ENCODE assay signal across 26 cellular contexts in the genomic region with DNA sequence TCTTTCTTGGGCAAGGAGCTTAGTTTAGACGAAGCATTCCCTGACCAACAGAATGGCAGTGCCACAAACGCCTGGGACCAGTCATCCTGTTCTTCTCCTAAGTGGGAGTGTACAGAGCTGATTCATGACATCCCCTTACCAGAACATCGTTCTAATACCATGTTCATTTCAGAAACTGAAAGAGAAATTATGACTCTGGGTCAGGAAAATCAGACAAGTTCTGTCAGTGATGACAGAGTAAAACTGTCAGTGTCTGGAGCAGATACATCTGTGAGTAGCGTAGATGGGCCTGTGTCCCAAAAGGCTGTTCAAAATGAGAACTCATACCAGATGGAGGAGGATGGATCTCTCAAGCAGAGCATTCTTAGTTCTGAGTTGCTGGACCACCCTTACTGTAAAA. TPM values are rescaled to one million over a fixed set of nuclear protein-coding genes. Genes with fewer than 3 reads are reported as not detected.
DNase-seq lines count a peak whose midpoint lies in the region; ATAC-seq, FAIRE-seq and TF ChIP-seq lines count a peak whose summit lies in the region.
"Had no signal": no experiment of that assay in that cellular context is flagged by ENCODE, and none has a peak within 500 bp of the region (broad histone marks: within the 10 kb centered on the region; RNA-seq: fewer than 3 reads in every experiment).

No MANE protein-coding gene starts in this region.

- no peaks in the 10 kb centered on the region for H3K9me3 ChIP-seq in GM12878 (replicated peaks; ENCODE audit: control insufficient read depth, insufficient read depth, low read length)
- H3K9me3 ChIP-seq: A549, gastroesophageal sphincter, prostate gland, stomach, thyroid gland had no signal

- RAD21 ChIA-PET in GM12878 (lab: Charles Lee; ENCODE audit: unreplicated experiment) = no interaction called here

- H3K4me3 Mint-ChIP-seq in activated CD4-positive, alpha-beta T cell treated with anti-CD3 and anti-CD28 coated beads, Interleukin-2, amount 10 ng/mL, durations not matched to agents 24 days and 14 days = no peak overlapping the region
- H3K4me3 Mint-ChIP-seq: B cell, brain, WTC11 had no signal

- H3K4me1 Mint-ChIP-seq in activated CD4-positive, alpha-beta T cell treated with anti-CD3 and anti-CD28 coated beads, Interleukin-2, amount 10 ng/mL, durations not matched to agents 24 days and 14 days = peaks cover 29% of the 10 kb centered on the region
- H3K4me1 Mint-ChIP-seq: WTC11 had no signal

- TF ChIP-seq RAD21 in GM12878 (IDR thresholded peaks at IDR 0.05; ENCODE audit: insufficient read depth, low read depth, low read length) = no peak

- H3K9ac ChIP-seq in GM12878 (ENCODE audit: control insufficient read depth, insufficient read depth, low read length) = no peak overlapping the region

- peak; percentile 15; the same call in 2 of the 3 replicates for ATAC-seq in GM12878
- ATAC-seq: A549, gastroesophageal sphincter, HepG2, PC-3, sciatic nerve, WTC11 had no signal

- H3K4me3 ChIP-seq in GM12878 = no peak overlapping the region
- H3K4me3 ChIP-seq: A549, dorsolateral prefrontal cortex, gastroesophageal sphincter, prostate gland, stomach, thyroid gland had no signal

- no peak overlapping the region for H3K4me2 ChIP-seq in GM12878 (ENCODE audit: control insufficient read depth, insufficient read depth)
- H3K4me2 ChIP-seq: A549 had no signal

- H2AFZ ChIP-seq in GM12878 (ENCODE audit: control insufficient read depth, low read depth, low read length) = no peak overlapping the region

- H3K4me1 ChIP-seq in GM12878 (ENCODE audit: control insufficient read depth, insufficient read depth, low read length) = peaks cover 10% of the 10 kb centered on the region
- H3K4me1 ChIP-seq: A549, prostate gland had no signal

- H3K27ac Mint-ChIP-seq in activated CD4-positive, alpha-beta T cell treated with anti-CD3 and anti-CD28 coated beads, Interleukin-2, amount 10 ng/mL, durations not matched to agents 24 days and 14 days = peak overlapping the region; percentile 20
- H3K27ac Mint-ChIP-seq: B cell, WTC11 had no signal

- peaks cover 15% of the 10 kb centered on the region for H3K36me3 Mint-ChIP-seq in activated CD4-positive, alpha-beta T cell treated with anti-CD3 and anti-CD28 coated beads, Interleukin-2, amount 10 ng/mL, durations not matched to agents 24 days and 14 days (ENCODE audit: low read depth)

- no peak for TF ChIP-seq CTCF in GM12878 (IDR thresholded peaks at IDR 0.05 in 2 of 3, conservative IDR thresholded peaks at IDR 0.05 in 1 of 3; ENCODE audit: control insufficient read depth in 2 of 3, extremely low read depth in 1 of 3, insufficient read depth in 1 of 3, low read depth in 3 of 3, low read length in 3 of 3)

- no peaks in the 10 kb centered on the region for H3K9me3 Mint-ChIP-seq in activated CD4-positive, alpha-beta T cell treated with anti-CD3 and anti-CD28 coated beads, Interleukin-2, amount 10 ng/mL, durations not matched to agents 24 days and 14 days
- H3K9me3 Mint-ChIP-seq: brain, WTC11 had no signal

- TF ChIP-seq POLR2A in GM12878 (IDR thresholded peaks at IDR 0.05; ENCODE audit: low read depth, low read length) = no peak

- H3K36me3 ChIP-seq in GM12878 (ENCODE audit: control insufficient read depth in 2 of 2, insufficient read depth in 2 of 2, low read length in 1 of 2) = peaks cover 4 to 7% of the 10 kb centered on the region in 2 experiments; a peak in 3 of 4 replicates
- H3K36me3 ChIP-seq: prostate gland had no signal

- POLR2A ChIA-PET in GM12878 (lab: Charles Lee) = interaction anchor here (1.1 kb wide), 1 partner anchor 54 kb away, joined by 4 read pairs; no protein-coding TSS in a partner anchor

- FAIRE-seq in GM12878 (lab: Jason Lieb, UNC) (peak; percentile 49), RCC 7860 (lab: Jason Lieb, UNC) (no peak)
- FAIRE-seq: A549, HepG2 had no signal

- no peak overlapping the region for H3K27ac ChIP-seq in GM12878 (ENCODE audit: control insufficient read depth, insufficient read depth)
- H3K27ac ChIP-seq: A549, dorsolateral prefrontal cortex, gastroesophageal sphincter, prostate gland, stomach, thyroid gland had no signal

- no peaks in the 10 kb centered on the region for H3K27me3 Mint-ChIP-seq in activated CD4-positive, alpha-beta T cell treated with anti-CD3 and anti-CD28 coated beads, Interleukin-2, amount 10 ng/mL, durations not matched to agents 24 days and 14 days
- H3K27me3 Mint-ChIP-seq: B cell, brain had no signal

- intact Hi-C loops in activated CD4-positive, alpha-beta T cell treated with anti-CD3 and anti-CD28 coated beads, Interleukin-2, amount 10 ng/mL, durations not matched to agents 24 days and 14 days (cut with micrococcal nuclease) = no loop called here
- intact Hi-C loops in GM12878 (cut with micrococcal nuclease; ENCODE audit: unreplicated experiment) = no loop called here

- no peak for TF ChIP-seq EP300 in GM12878 (IDR thresholded peaks at IDR 0.05; ENCODE audit: borderline replicate concordance in 1 of 2, control insufficient read depth in 1 of 2, low read depth in 2 of 2, low read length in 2 of 2)

- CTCF ChIA-PET in GM12878 (lab: Yijun Ruan, JAX) = interaction anchor here (0.6 to 0.8 kb wide), 3 partner anchors 23 to 277 kb away, joined by 3 to 4 read pairs (median 3); partner anchors contain the start of gene NCBP2

- in situ Hi-C loops in GM12878 (cut with MboI) = no loop called here

- no peak for DNase-seq in activated CD4-positive, alpha-beta T cell treated with anti-CD3 and anti-CD28 coated beads, Interleukin-2, amount 10 ng/mL, durations not matched to agents 24 days and 14 days
- DNase-seq in activated CD4-positive, alpha-beta T cell treated with anti-CD3 and anti-CD28 coated beads, Interleukin-2, amount 50 U/mL, for 1 hour = no peak
- DNase-seq in stimulated activated CD4-positive, alpha-beta T cell treated with anti-CD3 and anti-CD28 coated beads, Interleukin-1b, Interleukin-23, amount 100 ng/mL, for 48 hours = peak; percentile 16
- no peak for DNase-seq in stimulated activated CD4-positive, alpha-beta T cell treated with anti-CD3 and anti-CD28 coated beads, Interleukin-4, amount 100 ng/mL, for 4 hours
- no peak for DNase-seq in GM12878 (ENCODE audit: low read depth, low spot score)
- no peak for DNase-seq in SIG-M5 (lab: John Stamatoyannopoulos, UW)
- DNase-seq in cerebellar nuclear complex (lab: John Stamatoyannopoulos, UW) = no peak
- no peak for DNase-seq in RCC 7860 (ENCODE audit: low spot score)
- DNase-seq: activated effector memory CD4-positive, alpha-beta T cell treated with anti-CD3 and anti-CD28 coated beads, Interleukin-2, amount 50 U/mL, for 16 hours; DMS153; dorsolateral prefrontal cortex; Kasumi-1; mesenchymal stem cell; PC-3; SHP77; stomach; SW 1271; thyroid gland had no signal

- 14% methylated on average over 4 of the region's 4 CpGs for WGBS in GM12878 (ENCODE audit: insufficient coverage, insufficient replicate concordance, low lambda C conversion rate, missing lambda C conversion rate)

- H4K20me1 ChIP-seq in GM12878 (ENCODE audit: control insufficient read depth, insufficient read depth) = peaks cover 2% of the 10 kb centered on the region; the same call in 1 of the 2 replicates

- BruUV-seq in GM12878 (replicated peaks; lab: Mats Ljungman, UMichigan) = no TSS peak

- peaks cover 44% of the 10 kb centered on the region for H3K79me2 ChIP-seq in GM12878 (ENCODE audit: control insufficient read depth, insufficient read depth, low read length)

- no peaks in the 10 kb centered on the region for H3K27me3 ChIP-seq in GM12878 (replicated peaks in 1 of 2; ENCODE audit: control insufficient read depth in 2 of 2, insufficient read depth in 2 of 2, low read length in 1 of 2)
- H3K27me3 ChIP-seq: dorsolateral prefrontal cortex, gastroesophageal sphincter, stomach, thyroid gland had no signal

- SMC1A ChIA-PET in GM12878 (lab: Charles Lee; ENCODE audit: uncharacterized antibody, unreplicated experiment) = interaction anchor here (0.6 to 1.4 kb wide), 5 partner anchors 8 to 110 kb away, joined by 3 to 4 read pairs (median 3); no protein-coding TSS in a partner anchor

RNA-seq across cellular contexts. Expression of gene SENP5, which starts 18.5 kb away (rescaled TPM):
- total RNA-seq in activated CD4-positive, alpha-beta T cell treated with anti-CD3 and anti-CD28 coated beads, Interleukin-2, amount 10 ng/mL, durations not matched to agents 24 days and 14 days = 44.2 and 47.2 TPM in 2 replicates
- 166 and 171 TPM in 2 replicates for total RNA-seq in GM12878 (2013; cell fraction: nucleolus; rRNA removed)
- total RNA-seq in GM12878 (2014; rRNA removed) (22.3 and 27.9 TPM in 2 replicates), GM12878 (2014; rRNA removed; fragmentation: Illumina TruSeq; extraction: Trizol) (28.4 and 29.1 TPM in 2 replicates), GM12878 (2021) (22.5 and 24.8 TPM in 2 replicates)
- 11.5 TPM for polyA plus RNA-seq in GM12878 (2011; ENCODE audit: low read depth)
- polyA plus RNA-seq in GM12878 (2011; rRNA removed) (23.4 and 24.9 TPM in 2 replicates), GM12878 (2014; fragmentation: Illumina TruSeq; extraction: Trizol) (16.8 and 25.0 TPM in 2 replicates), GM12878 (2014; fragmentation: Nextera tagmentation; extraction: Ambion mirVana) (1 to 10 TPM; 6.4 to 9.6 TPM), GM12878 (2014; rRNA removed) (14.3 TPM in 2 replicates), GM12878 (2016; fragmentation: Nextera tagmentation; extraction: Ambion mirVana) (10 to 100 TPM; 11.8 to 13.9 TPM)
- polyA plus RNA-seq in GM12878 (2011; cell fraction: cytosol; rRNA removed) = 8.1 and 8.6 TPM in 2 replicates
- 23.5 and 25.0 TPM in 2 replicates for polyA plus RNA-seq in GM12878 (2011; cell fraction: nucleus; rRNA removed)
- 11.7 and 13.9 TPM in 2 replicates for polyA plus RNA-seq in GM12878 (2012)
- polyA minus RNA-seq in GM12878 (2011; rRNA and poly(A)+ RNA removed) = 69.8 and 107 TPM in 2 replicates
- 11.1 and 35.9 TPM in 2 replicates for polyA minus RNA-seq in GM12878 (2011; cell fraction: cytosol; rRNA and poly(A)+ RNA removed)
- polyA minus RNA-seq in GM12878 (2011; cell fraction: nucleus; rRNA and poly(A)+ RNA removed) = 22.2 and 30.4 TPM in 2 replicates

RNA-seq across cellular contexts. Expression of gene NCBP2, which starts 56.2 kb away (rescaled TPM):
- 101 and 105 TPM in 2 replicates for total RNA-seq in activated CD4-positive, alpha-beta T cell treated with anti-CD3 and anti-CD28 coated beads, Interleukin-2, amount 10 ng/mL, durations not matched to agents 24 days and 14 days
- 85.5 and 95.3 TPM in 2 replicates for total RNA-seq in GM12878 (2013; cell fraction: nucleolus; rRNA removed)
- total RNA-seq in GM12878 (2014; rRNA removed) (59.6 and 66.0 TPM in 2 replicates), GM12878 (2014; rRNA removed; fragmentation: Illumina TruSeq; extraction: Trizol) (80.1 and 81.4 TPM in 2 replicates), GM12878 (2021) (70.5 and 75.8 TPM in 2 replicates)
- polyA plus RNA-seq in GM12878 (2011; ENCODE audit: low read depth) = 75.2 TPM
- polyA plus RNA-seq in GM12878 (2011; rRNA removed) (111 and 136 TPM in 2 replicates), GM12878 (2014; fragmentation: Illumina TruSeq; extraction: Trizol) (108 and 117 TPM in 2 replicates), GM12878 (2014; fragmentation: Nextera tagmentation; extraction: Ambion mirVana) (10 to 100 TPM; 66.6 to 94.1 TPM), GM12878 (2014; rRNA removed) (92.0 and 98.7 TPM in 2 replicates), GM12878 (2016; fragmentation: Nextera tagmentation; extraction: Ambion mirVana) (100 to 1,000 TPM; 128 to 136 TPM)
- polyA plus RNA-seq in GM12878 (2011; cell fraction: cytosol; rRNA removed) = 59.4 and 61.2 TPM in 2 replicates
- polyA plus RNA-seq in GM12878 (2011; cell fraction: nucleus; rRNA removed) = 56.3 and 67.5 TPM in 2 replicates
- 87.9 and 97.2 TPM in 2 replicates for polyA plus RNA-seq in GM12878 (2012)
- 36.1 and 58.9 TPM in 2 replicates for polyA minus RNA-seq in GM12878 (2011; rRNA and poly(A)+ RNA removed)
- 19.6 and 20.0 TPM in 2 replicates for polyA minus RNA-seq in GM12878 (2011; cell fraction: cytosol; rRNA and poly(A)+ RNA removed)
- 25.4 and 29.8 TPM in 2 replicates for polyA minus RNA-seq in GM12878 (2011; cell fraction: nucleus; rRNA and poly(A)+ RNA removed)
